In the genomic region with DNA sequence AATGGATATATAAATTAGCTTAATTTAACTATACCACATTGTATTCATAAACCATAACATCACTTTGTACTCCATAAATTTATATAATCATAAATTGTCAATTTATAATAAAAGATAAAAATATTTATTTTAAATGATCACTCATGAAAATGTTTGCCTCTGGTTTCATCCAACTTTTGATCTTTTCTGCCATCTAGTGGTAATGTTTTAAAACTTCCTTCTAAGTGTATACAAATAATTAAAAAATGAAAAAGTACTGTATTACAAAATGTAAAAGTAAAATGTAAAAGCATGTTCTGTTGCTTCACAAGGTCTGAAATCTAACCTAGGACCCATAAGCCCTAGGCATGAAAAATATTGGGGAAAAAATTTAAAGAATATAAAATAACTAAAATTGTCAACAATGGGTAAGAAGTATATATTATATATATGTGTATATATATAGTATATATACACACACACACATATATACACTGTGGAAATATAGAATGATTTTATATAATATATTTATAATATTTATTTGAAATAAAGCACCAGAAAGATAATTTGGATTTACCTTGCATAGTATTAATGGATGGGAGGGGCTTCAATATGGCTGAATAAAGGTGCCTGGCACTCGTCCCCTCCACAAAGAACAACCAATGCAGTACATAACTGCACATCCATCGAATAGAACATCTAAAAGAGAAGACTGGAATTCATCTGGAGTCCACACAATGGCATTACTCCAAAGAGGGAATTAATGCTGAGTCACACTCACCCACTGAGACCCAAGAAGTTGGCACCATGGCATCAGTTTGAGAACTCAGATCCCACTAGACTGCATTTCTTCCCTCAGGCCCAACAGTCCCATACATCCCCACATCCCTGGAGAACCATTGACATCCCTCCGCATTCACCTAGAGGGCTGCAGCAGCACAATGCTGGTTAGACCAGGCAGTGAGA, we compare ENCODE assay signal across 8 cellular contexts. TPM values are rescaled to one million over a fixed set of nuclear protein-coding genes. Genes with fewer than 3 reads are reported as not detected.
DNase-seq lines count a peak whose midpoint lies in the region; TF ChIP-seq lines count a peak whose summit lies in the region.
"Had no signal": no experiment of that assay in that cellular context is flagged by ENCODE, and none has a peak within 500 bp of the region (broad histone marks: within the 10 kb centered on the region; RNA-seq: fewer than 3 reads in every experiment).

No MANE protein-coding gene starts in this region.

- H3K27me3 ChIP-seq in MG63 (no peaks in the 10 kb centered on the region), hepatocyte (no peaks in the 10 kb centered on the region)
- H3K27me3 ChIP-seq: SJCRH30 had no signal

- no peaks in the 10 kb centered on the region for H4K20me1 ChIP-seq in hepatocyte (ENCODE audit: insufficient read depth, poor library complexity, severe bottlenecking)

- TF ChIP-seq CTCF in GM13977 (IDR thresholded peaks at IDR 0.05; ENCODE audit: extremely low read depth, insufficient read depth, missing control alignments) (peak; percentile 27), hepatocyte (IDR thresholded peaks at IDR 0.05; ENCODE audit: poor library complexity) (peak; percentile 76), type B pancreatic cell (conservative IDR thresholded peaks at IDR 0.05) (peak; percentile 90)

- H3K4me2 ChIP-seq in hepatocyte, result no peak overlapping the region

- peak; percentile 7 for DNase-seq in GM13977 (ENCODE audit: low spot score)
- DNase-seq in MG63, result peak; percentile 18
- peak; percentile 60 for DNase-seq in SW480 (ENCODE audit: low spot score)
- peak; percentile 56 for DNase-seq in hepatocyte (ENCODE audit: low spot score)
- no peak for DNase-seq in type B pancreatic cell (ENCODE audit: extremely low spot score, unreplicated experiment)
- DNase-seq in activated CD4-positive, CD25-positive, alpha-beta regulatory T cell (lab: John Stamatoyannopoulos, UW), result no peak
- DNase-seq in activated naive CD4-positive, alpha-beta T cell (lab: John Stamatoyannopoulos, UW), result no peak

- H3K27ac Mint-ChIP-seq in type B pancreatic cell, result no peak overlapping the region

- H3K36me3 ChIP-seq in MG63 (no peaks in the 10 kb centered on the region), hepatocyte (replicated peaks; ENCODE audit: insufficient read depth, low read depth) (no peaks in the 10 kb centered on the region)
- H3K36me3 ChIP-seq: SJCRH30 had no signal

- H2AFZ ChIP-seq in hepatocyte, result no peak overlapping the region

- H3K27ac ChIP-seq in hepatocyte, result no peak overlapping the region
- H3K27ac ChIP-seq: SJCRH30 had no signal

- no peaks in the 10 kb centered on the region for H3K9me2 ChIP-seq in hepatocyte (replicated peaks; ENCODE audit: insufficient read depth)

- no peaks in the 10 kb centered on the region for H3K79me2 ChIP-seq in hepatocyte

- H3K9me3 ChIP-seq in MG63, result no peaks in the 10 kb centered on the region
- no peaks in the 10 kb centered on the region for H3K9me3 ChIP-seq in hepatocyte (ENCODE audit: low read depth)
- H3K9me3 ChIP-seq: SJCRH30 had no signal

- in situ Hi-C loops in GM13977 (cut with MboI; ENCODE audit: low pct_unique_long_range_greater_than_20kb, low sequenced_read_pairs, unreplicated experiment), result loop anchor here (5.0 to 25.0 kb wide), 3 partner anchors 77 to 1378 kb away; no protein-coding TSS in a partner anchor

- no peaks in the 10 kb centered on the region for H3K36me3 Mint-ChIP-seq in type B pancreatic cell

- no peak overlapping the region for H3K4me3 Mint-ChIP-seq in type B pancreatic cell

- no peaks in the 10 kb centered on the region for H3K9me3 Mint-ChIP-seq in type B pancreatic cell

- no peaks in the 10 kb centered on the region for H3K27me3 Mint-ChIP-seq in type B pancreatic cell

- peaks cover 11% of the 10 kb centered on the region for H3K4me1 Mint-ChIP-seq in type B pancreatic cell (ENCODE audit: unreplicated experiment)

- no peak overlapping the region for H3K4me3 ChIP-seq in MG63
- no peak overlapping the region for H3K4me3 ChIP-seq in hepatocyte
- H3K4me3 ChIP-seq: SJCRH30 had no signal

- H3K4me1 ChIP-seq in hepatocyte (ENCODE audit: insufficient read depth), result peaks cover 14% of the 10 kb centered on the region

- WGBS in hepatocyte (ENCODE audit: low lambda C conversion rate, missing lambda C conversion rate), result 50% methylated on average over 3 of the region's 3 CpGs

RNA-seq across cellular contexts. Expression of a gene that starts 32.5 kb away (rescaled TPM):
- total RNA-seq in MG63 (2014; rRNA removed; shearing (Covaris generic); ENCODE audit: low replicate concordance), result 531 and 667 TPM in 2 replicates
- 245 and 279 TPM in 2 replicates for total RNA-seq in hepatocyte
- 254 and 337 TPM in 2 replicates for polyA plus RNA-seq in hepatocyte
- total RNA-seq in type B pancreatic cell (ENCODE audit: low replicate concordance), result 923 and 5,513 TPM in 2 replicates

Comparison
In these comparisons a context has a peak if more than half of its experiments do, and no peak if none do; other contexts are left out.
1. DNase-seq: peak in GM13977 (single experiment), MG63 (single experiment), SW480 (single experiment) and hepatocyte (single experiment); none in type B pancreatic cell (single experiment), activated CD4-positive, CD25-positive, alpha-beta regulatory T cell (0 of 4) and activated naive CD4-positive, alpha-beta T cell (0 of 4).
2. CTCF ChIP-seq: peak in every context shown above with its lines; median percentile 90 in type B pancreatic cell; 76 in hepatocyte; 27 in GM13977.